Comparison of ENCODE assay signal across 34 cellular contexts in the genomic region with DNA sequence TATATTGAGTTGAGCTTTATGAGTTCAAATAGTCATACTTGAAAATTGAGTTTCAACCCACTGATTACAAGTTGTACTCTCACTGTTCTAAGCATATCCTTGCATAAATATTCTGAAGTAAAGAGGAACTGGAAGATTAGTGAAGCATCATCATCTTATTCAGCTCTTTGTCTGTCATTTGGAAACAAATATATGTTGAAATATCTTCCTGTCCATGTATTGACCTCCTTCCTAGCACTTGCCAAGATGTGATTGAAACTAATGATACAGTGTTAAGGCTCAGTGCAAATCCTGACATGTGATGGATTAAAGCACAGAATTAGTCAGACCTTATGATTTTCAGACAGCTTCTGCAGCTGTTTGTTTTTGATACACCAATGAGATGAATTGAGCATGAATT.
DNase-seq lines count a peak whose midpoint lies in the region; ATAC-seq and TF ChIP-seq lines count a peak whose summit lies in the region.
"Had no signal": no experiment of that assay in that cellular context is flagged by ENCODE, and none has a peak within 500 bp of the region (broad histone marks: within the 10 kb centered on the region; RNA-seq: fewer than 3 reads in every experiment).

No MANE protein-coding gene starts in this region.

- no peak overlapping the region for H3K27ac ChIP-seq in RWPE1
- H3K27ac ChIP-seq: cardiac muscle cell, KMS-11, lower lobe of right lung, right lobe of liver, spleen, thyroid gland, vagina, WERI-Rb-1 had no signal

- CTCF ChIA-PET in RWPE1 (lab: Yijun Ruan, JAX): interaction anchor here (0.6 kb wide), 1 partner anchor 1614 kb away, joined by 4 read pairs; no protein-coding TSS in a partner anchor

- H3K36me3 Mint-ChIP-seq in naive B cell: peaks cover 0 to 4% of the 10 kb centered on the region in 2 donors
- H3K36me3 Mint-ChIP-seq: activated naive CD8-positive, alpha-beta T cell treated with anti-CD3 and anti-CD28 coated beads for 36 hours; CD4-positive, alpha-beta memory T cell had no signal

- H3K27ac Mint-ChIP-seq in naive B cell: no peak overlapping the region
- H3K27ac Mint-ChIP-seq: activated CD4-positive, alpha-beta T cell treated with anti-CD3 and anti-CD28 coated beads, Interleukin-2, amount 10 ng/mL, durations not matched to agents 24 days and 14 days; activated naive CD8-positive, alpha-beta T cell treated with anti-CD3 and anti-CD28 coated beads for 36 hours; B cell; CD4-positive, alpha-beta memory T cell; naive thymus-derived CD8-positive, alpha-beta T cell; progenitor cell of endocrine pancreas; T-helper 2 cell treated with Interferon-gamma antibody and Interleukin-4, amounts not matched to agents 5 μg/mL and 100 μg/mL, for 36 hours had no signal

- no peak for DNase-seq in naive B cell
- no peak for DNase-seq in RKO (ENCODE audit: low spot score)
- no peak for DNase-seq in HuH-7 (ENCODE audit: low spot score)
- DNase-seq in stimulated activated CD4-positive, alpha-beta T cell treated with anti-CD3 and anti-CD28 coated beads, Interleukin-15, amount 100 ng/mL, for 24 hours: no peak
- no peak for DNase-seq in RWPE1 (ENCODE audit: low spot score)
- DNase-seq: activated CD4-positive, alpha-beta T cell treated with anti-CD3 and anti-CD28 coated beads, Interleukin-2, amount 10 ng/mL, durations not matched to agents 24 days and 14 days; activated effector memory CD4-positive, alpha-beta T cell treated with anti-CD3 and anti-CD28 coated beads, Interleukin-2, amount 50 U/mL, for 16 hours; activated naive CD8-positive, alpha-beta T cell treated with anti-CD3 and anti-CD28 coated beads for 36 hours; activated T-cell treated with anti-CD3 and anti-CD28 coated beads, Interleukin-2, amount 50 U/mL, for 1 hour; aorta; CD4-positive, alpha-beta memory T cell; EL; hippocampal formation; lower lobe of right lung; MG63; naive thymus-derived CD8-positive, alpha-beta T cell; NCI-H1105 treated with DMSO at 0.1 percent for 48 hours; NCI-H2029; NCI-H524 treated with DMSO at 0.1 percent for 48 hours; nucleus accumbens; right lobe of liver; SHP77; spleen; thyroid gland; WERI-Rb-1 had no signal

- POLR2A ChIA-PET in RWPE1 (lab: Yijun Ruan, JAX; ENCODE audit: low non-redundant PET): no interaction called here

- no peaks in the 10 kb centered on the region for H3K27me3 Mint-ChIP-seq in naive B cell
- H3K27me3 Mint-ChIP-seq: activated CD4-positive, alpha-beta T cell treated with anti-CD3 and anti-CD28 coated beads, Interleukin-2, amount 10 ng/mL, durations not matched to agents 24 days and 14 days; activated naive CD8-positive, alpha-beta T cell treated with anti-CD3 and anti-CD28 coated beads for 36 hours; B cell; CD4-positive, alpha-beta memory T cell; naive thymus-derived CD8-positive, alpha-beta T cell; progenitor cell of endocrine pancreas had no signal

- H3K9me3 Mint-ChIP-seq in naive B cell: peaks cover 0 to 4% (median 0%) of the 10 kb centered on the region in 7 donors
- H3K9me3 Mint-ChIP-seq: activated naive CD8-positive, alpha-beta T cell treated with anti-CD3 and anti-CD28 coated beads for 36 hours; T-helper 2 cell treated with Interferon-gamma antibody and Interleukin-4, amounts not matched to agents 5 μg/mL and 100 μg/mL, for 36 hours had no signal

- H3K4me1 Mint-ChIP-seq in naive B cell: peaks cover 5 to 10% (median 6%) of the 10 kb centered on the region in 3 donors
- H3K4me1 Mint-ChIP-seq: activated CD4-positive, alpha-beta T cell treated with anti-CD3 and anti-CD28 coated beads, Interleukin-2, amount 10 ng/mL, durations not matched to agents 24 days and 14 days; activated naive CD8-positive, alpha-beta T cell treated with anti-CD3 and anti-CD28 coated beads for 36 hours; CD4-positive, alpha-beta memory T cell; naive thymus-derived CD8-positive, alpha-beta T cell had no signal

- ATAC-seq in GM18511 (IDR thresholded peaks at IDR 0.05; ENCODE audit: unreplicated experiment) (peak; percentile 63), HG02759 (IDR thresholded peaks at IDR 0.05; ENCODE audit: unreplicated experiment) (peak; percentile 84), HG03469 (IDR thresholded peaks at IDR 0.05; ENCODE audit: unreplicated experiment) (peak; percentile 75), naive B cell (ENCODE audit: low read depth in 2 of 2) (peak; percentile 40 to 42)
- ATAC-seq: lower lobe of right lung; naive thymus-derived CD8-positive, alpha-beta T cell; right lobe of liver had no signal

- TF ChIP-seq CTCF in RWPE1 (conservative IDR thresholded peaks at IDR 0.05; ENCODE audit: low read depth): no peak

- no peak overlapping the region for H3K4me3 Mint-ChIP-seq in naive B cell
- H3K4me3 Mint-ChIP-seq: activated CD4-positive, alpha-beta T cell treated with anti-CD3 and anti-CD28 coated beads, Interleukin-2, amount 10 ng/mL, durations not matched to agents 24 days and 14 days; activated naive CD8-positive, alpha-beta T cell treated with anti-CD3 and anti-CD28 coated beads for 36 hours; B cell; CD4-positive, alpha-beta memory T cell; naive thymus-derived CD8-positive, alpha-beta T cell; T-helper 2 cell treated with Interferon-gamma antibody and Interleukin-4, amounts not matched to agents 5 μg/mL and 100 μg/mL, for 36 hours had no signal
